1 cellular context compared by ENCODE assay signal in genomic region chr20:37331060-37331857, GRCh38.
TF ChIP-seq lines count a peak whose summit lies in the region.

No MANE protein-coding gene starts in this region.

TF ChIP-seq in HepG2, 621 proteins besides CTCF, POLR2A, EP300 and RAD21 (continues in another document):
- TF ChIP-seq KMT2B (CRISPR knock-in tag; IDR thresholded peaks at IDR 0.05) (no peak), SP1 (IDR thresholded peaks at IDR 0.05) (no peak), SP1 (CRISPR knock-in tag; IDR thresholded peaks at IDR 0.05) (no peak), ZBTB8A (CRISPR knock-in tag; IDR thresholded peaks at IDR 0.05; ENCODE audit: borderline replicate concordance, low read depth) (no peak), ZNF713 (CRISPR knock-in tag; IDR thresholded peaks at IDR 0.05) (no peak), AGO1 (IDR thresholded peaks at IDR 0.05; ENCODE audit: low read depth, low read length, poor library complexity, severe bottlenecking) (no peak), MEF2D (CRISPR knock-in tag; IDR thresholded peaks at IDR 0.05) (no peak), ZBTB3 (CRISPR knock-in tag; IDR thresholded peaks at IDR 0.05; ENCODE audit: borderline replicate concordance, low read depth) (no peak), ZNF572 (CRISPR knock-in tag; IDR thresholded peaks at IDR 0.05) (peak; percentile 28; the same call in 1 of the 2 replicates), GMEB2 (CRISPR knock-in tag; IDR thresholded peaks at IDR 0.05; ENCODE audit: low read depth) (no peak), GABPA (IDR thresholded peaks at IDR 0.05; ENCODE audit: low read depth, low read length) (no peak), GABPA (CRISPR knock-in tag; IDR thresholded peaks at IDR 0.05; ENCODE audit: low read depth) (no peak), ZFAT (CRISPR knock-in tag; conservative IDR thresholded peaks at IDR 0.05) (no peak), NPAS2 (CRISPR knock-in tag; IDR thresholded peaks at IDR 0.05; ENCODE audit: borderline replicate concordance) (no peak), ZNF317 (CRISPR knock-in tag; IDR thresholded peaks at IDR 0.05) (no peak), PITX1 (CRISPR knock-in tag; IDR thresholded peaks at IDR 0.05) (no peak), ZNF121 (CRISPR knock-in tag; IDR thresholded peaks at IDR 0.05) (peak; percentile 86), ZNF337 (CRISPR knock-in tag; IDR thresholded peaks at IDR 0.05; ENCODE audit: borderline replicate concordance, low read depth) (no peak), ZNF101 (CRISPR knock-in tag; IDR thresholded peaks at IDR 0.05; ENCODE audit: borderline replicate concordance, low read depth) (no peak), ZFP82 (CRISPR knock-in tag; IDR thresholded peaks at IDR 0.05; ENCODE audit: borderline replicate concordance) (0 out of 2 replicates have a peak, but pooled peaks have one; percentile 9), FOXC1 (CRISPR knock-in tag; IDR thresholded peaks at IDR 0.05; ENCODE audit: borderline replicate concordance) (no peak), EHMT2 (IDR thresholded peaks at IDR 0.05; ENCODE audit: borderline replicate concordance, low read depth, low read length) (0 out of 2 replicates have a peak, but pooled peaks have one; percentile 9), SMAD1 (CRISPR knock-in tag; IDR thresholded peaks at IDR 0.05; ENCODE audit: borderline replicate concordance, low read depth) (no peak), HOXD1 (CRISPR knock-in tag; IDR thresholded peaks at IDR 0.05) (no peak), ZNF10 (CRISPR knock-in tag; IDR thresholded peaks at IDR 0.05; ENCODE audit: borderline replicate concordance, low read depth) (no peak), RORA (CRISPR knock-in tag; IDR thresholded peaks at IDR 0.05) (no peak), ZNF280B (CRISPR knock-in tag; IDR thresholded peaks at IDR 0.05; ENCODE audit: borderline replicate concordance) (no peak), ZNF589 (CRISPR knock-in tag; conservative IDR thresholded peaks at IDR 0.05) (no peak), ELF1 (CRISPR knock-in tag; IDR thresholded peaks at IDR 0.05) (no peak), JUN (CRISPR knock-in tag; IDR thresholded peaks at IDR 0.05) (0 out of 2 replicates have a peak, but pooled peaks have one; percentile 32), ZNF546 (CRISPR knock-in tag; conservative IDR thresholded peaks at IDR 0.05) (no peak), NR0B2 (CRISPR knock-in tag; IDR thresholded peaks at IDR 0.05) (0 out of 2 replicates have a peak, but pooled peaks have one; percentile 49), ZNF576 (CRISPR knock-in tag; IDR thresholded peaks at IDR 0.05) (no peak), PRDM10 (CRISPR knock-in tag; IDR thresholded peaks at IDR 0.05; ENCODE audit: low read depth) (no peak), ZNF251 (CRISPR knock-in tag; IDR thresholded peaks at IDR 0.05) (0 out of 2 replicates have a peak, but pooled peaks have one; percentile 29), GZF1 (CRISPR knock-in tag; IDR thresholded peaks at IDR 0.05) (no peak), MTF1 (CRISPR knock-in tag; IDR thresholded peaks at IDR 0.05) (no peak), ZFP62 (CRISPR knock-in tag; IDR thresholded peaks at IDR 0.05) (no peak), PHF5A (CRISPR knock-in tag; IDR thresholded peaks at IDR 0.05; ENCODE audit: low read depth, unreplicated experiment) (no peak)
- TF ChIP-seq, protein P1, sequence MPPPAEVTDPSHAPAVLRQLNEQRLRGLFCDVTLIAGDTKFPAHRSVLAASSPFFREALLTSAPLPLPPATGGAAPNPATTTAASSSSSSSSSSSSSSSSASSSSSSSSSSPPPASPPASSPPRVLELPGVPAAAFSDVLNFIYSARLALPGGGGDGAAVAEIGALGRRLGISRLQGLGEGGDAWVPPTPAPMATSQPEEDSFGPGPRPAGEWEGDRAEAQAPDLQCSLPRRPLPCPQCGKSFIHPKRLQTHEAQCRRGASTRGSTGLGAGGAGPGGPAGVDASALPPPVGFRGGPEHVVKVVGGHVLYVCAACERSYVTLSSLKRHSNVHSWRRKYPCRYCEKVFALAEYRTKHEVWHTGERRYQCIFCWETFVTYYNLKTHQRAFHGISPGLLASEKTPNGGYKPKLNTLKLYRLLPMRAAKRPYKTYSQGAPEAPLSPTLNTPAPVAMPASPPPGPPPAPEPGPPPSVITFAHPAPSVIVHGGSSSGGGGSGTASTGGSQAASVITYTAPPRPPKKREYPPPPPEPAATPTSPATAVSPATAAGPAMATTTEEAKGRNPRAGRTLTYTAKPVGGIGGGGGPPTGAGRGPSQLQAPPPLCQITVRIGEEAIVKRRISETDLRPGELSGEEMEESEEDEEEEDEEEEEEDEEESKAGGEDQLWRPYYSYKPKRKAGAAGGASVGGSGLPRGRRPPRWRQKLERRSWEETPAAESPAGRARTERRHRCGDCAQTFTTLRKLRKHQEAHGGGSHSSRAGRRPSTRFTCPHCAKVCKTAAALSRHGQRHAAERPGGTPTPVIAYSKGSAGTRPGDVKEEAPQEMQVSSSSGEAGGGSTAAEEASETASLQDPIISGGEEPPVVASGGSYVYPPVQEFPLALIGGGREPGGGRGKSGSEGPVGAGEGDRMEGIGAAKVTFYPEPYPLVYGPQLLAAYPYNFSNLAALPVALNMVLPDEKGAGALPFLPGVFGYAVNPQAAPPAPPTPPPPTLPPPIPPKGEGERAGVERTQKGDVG (CRISPR knock-in tag; IDR thresholded peaks at IDR 0.05; ENCODE audit: borderline replicate concordance), result no peak
- TF ChIP-seq, protein P2, sequence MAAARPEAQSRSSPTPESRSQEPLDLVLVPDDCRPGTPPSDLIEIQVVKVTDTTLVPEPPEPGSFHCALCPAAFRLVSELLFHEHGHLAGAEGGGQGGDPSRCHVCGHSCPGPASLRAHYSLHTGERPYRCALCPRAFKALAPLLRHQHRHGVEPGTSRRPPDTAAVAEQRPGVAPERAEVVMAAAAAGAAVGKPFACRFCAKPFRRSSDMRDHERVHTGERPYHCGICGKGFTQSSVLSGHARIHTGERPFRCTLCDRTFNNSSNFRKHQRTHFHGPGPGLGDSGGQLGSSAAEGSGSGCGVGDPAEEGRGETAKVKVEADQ (CRISPR knock-in tag; IDR thresholded peaks at IDR 0.05; ENCODE audit: borderline replicate concordance), result no peak
- TF ChIP-seq, protein P3, sequence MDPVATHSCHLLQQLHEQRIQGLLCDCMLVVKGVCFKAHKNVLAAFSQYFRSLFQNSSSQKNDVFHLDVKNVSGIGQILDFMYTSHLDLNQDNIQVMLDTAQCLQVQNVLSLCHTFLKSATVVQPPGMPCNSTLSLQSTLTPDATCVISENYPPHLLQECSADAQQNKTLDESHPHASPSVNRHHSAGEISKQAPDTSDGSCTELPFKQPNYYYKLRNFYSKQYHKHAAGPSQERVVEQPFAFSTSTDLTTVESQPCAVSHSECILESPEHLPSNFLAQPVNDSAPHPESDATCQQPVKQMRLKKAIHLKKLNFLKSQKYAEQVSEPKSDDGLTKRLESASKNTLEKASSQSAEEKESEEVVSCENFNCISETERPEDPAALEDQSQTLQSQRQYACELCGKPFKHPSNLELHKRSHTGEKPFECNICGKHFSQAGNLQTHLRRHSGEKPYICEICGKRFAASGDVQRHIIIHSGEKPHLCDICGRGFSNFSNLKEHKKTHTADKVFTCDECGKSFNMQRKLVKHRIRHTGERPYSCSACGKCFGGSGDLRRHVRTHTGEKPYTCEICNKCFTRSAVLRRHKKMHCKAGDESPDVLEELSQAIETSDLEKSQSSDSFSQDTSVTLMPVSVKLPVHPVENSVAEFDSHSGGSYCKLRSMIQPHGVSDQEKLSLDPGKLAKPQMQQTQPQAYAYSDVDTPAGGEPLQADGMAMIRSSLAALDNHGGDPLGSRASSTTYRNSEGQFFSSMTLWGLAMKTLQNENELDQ (CRISPR knock-in tag; IDR thresholded peaks at IDR 0.05; ENCODE audit: borderline replicate concordance), result no peak
- TF ChIP-seq, protein P4, sequence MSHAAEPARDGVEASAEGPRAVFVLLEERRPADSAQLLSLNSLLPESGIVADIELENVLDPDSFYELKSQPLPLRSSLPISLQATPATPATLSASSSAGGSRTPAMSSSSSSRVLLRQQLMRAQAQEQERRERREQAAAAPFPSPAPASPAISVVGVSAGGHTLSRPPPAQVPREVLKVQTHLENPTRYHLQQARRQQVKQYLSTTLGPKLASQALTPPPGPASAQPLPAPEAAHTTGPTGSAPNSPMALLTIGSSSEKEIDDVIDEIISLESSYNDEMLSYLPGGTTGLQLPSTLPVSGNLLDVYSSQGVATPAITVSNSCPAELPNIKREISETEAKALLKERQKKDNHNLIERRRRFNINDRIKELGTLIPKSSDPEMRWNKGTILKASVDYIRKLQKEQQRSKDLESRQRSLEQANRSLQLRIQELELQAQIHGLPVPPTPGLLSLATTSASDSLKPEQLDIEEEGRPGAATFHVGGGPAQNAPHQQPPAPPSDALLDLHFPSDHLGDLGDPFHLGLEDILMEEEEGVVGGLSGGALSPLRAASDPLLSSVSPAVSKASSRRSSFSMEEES (CRISPR knock-in tag; IDR thresholded peaks at IDR 0.05), result no peak
- TF ChIP-seq, protein P5, sequence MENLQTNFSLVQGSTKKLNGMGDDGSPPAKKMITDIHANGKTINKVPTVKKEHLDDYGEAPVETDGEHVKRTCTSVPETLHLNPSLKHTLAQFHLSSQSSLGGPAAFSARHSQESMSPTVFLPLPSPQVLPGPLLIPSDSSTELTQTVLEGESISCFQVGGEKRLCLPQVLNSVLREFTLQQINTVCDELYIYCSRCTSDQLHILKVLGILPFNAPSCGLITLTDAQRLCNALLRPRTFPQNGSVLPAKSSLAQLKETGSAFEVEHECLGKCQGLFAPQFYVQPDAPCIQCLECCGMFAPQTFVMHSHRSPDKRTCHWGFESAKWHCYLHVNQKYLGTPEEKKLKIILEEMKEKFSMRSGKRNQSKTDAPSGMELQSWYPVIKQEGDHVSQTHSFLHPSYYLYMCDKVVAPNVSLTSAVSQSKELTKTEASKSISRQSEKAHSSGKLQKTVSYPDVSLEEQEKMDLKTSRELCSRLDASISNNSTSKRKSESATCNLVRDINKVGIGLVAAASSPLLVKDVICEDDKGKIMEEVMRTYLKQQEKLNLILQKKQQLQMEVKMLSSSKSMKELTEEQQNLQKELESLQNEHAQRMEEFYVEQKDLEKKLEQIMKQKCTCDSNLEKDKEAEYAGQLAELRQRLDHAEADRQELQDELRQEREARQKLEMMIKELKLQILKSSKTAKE (CRISPR knock-in tag; IDR thresholded peaks at IDR 0.05; ENCODE audit: borderline replicate concordance), result no peak
